In genomic region chr11:71453021-71453910, GRCh38 we compare ENCODE assay signal across 1 cellular context.
TF ChIP-seq lines count a peak whose summit lies in the region.

NADSYN1 (plus strand) TSS chr11:71453203; CDS start chr11:71453297, 94 bp downstream.

TF ChIP-seq in K562, 482 proteins besides CTCF, POLR2A, EP300 and RAD21 (continued from another document and continues in another):
- TF ChIP-seq BRCA1 (IDR thresholded peaks at IDR 0.05) (no peak), BRCA1 (CRISPR knock-in tag; IDR thresholded peaks at IDR 0.05) (0 out of 2 replicates have a peak, but pooled peaks have one; percentile 53), HDAC2 (IDR thresholded peaks at IDR 0.05) (peak; percentile 48; the same call in 1 of the 2 replicates), TEAD2 (tag; IDR thresholded peaks at IDR 0.05) (no peak), POLR2G (IDR thresholded peaks at IDR 0.05; ENCODE audit: low read depth, low read length) (peak; percentile 84), E2F3 (CRISPR knock-in tag; IDR thresholded peaks at IDR 0.05) (peak; percentile 17; the same call in 1 of the 2 replicates), KLF13 (tag; IDR thresholded peaks at IDR 0.05; ENCODE audit: borderline replicate concordance, low read depth) (peak; percentile 32; the same call in 1 of the 2 replicates), RBBP5 (IDR thresholded peaks at IDR 0.05; ENCODE audit: borderline replicate concordance, insufficient read depth, low read length, poor library complexity, severe bottlenecking) (peak; percentile 55), ELF4 (CRISPR knock-in tag; IDR thresholded peaks at IDR 0.05) (0 out of 2 replicates have a peak, but pooled peaks have one; percentile 16), MAZ (CRISPR knock-in tag; conservative IDR thresholded peaks at IDR 0.05 in 1 of 2, IDR thresholded peaks at IDR 0.05 in 1 of 2) (peak; percentile 43 to 58; a peak in 3 of 4 replicates), BHLHE40 (IDR thresholded peaks at IDR 0.05; ENCODE audit: low read length) (peak; percentile 28; the same call in 1 of the 2 replicates), MEIS2 (IDR thresholded peaks at IDR 0.05; ENCODE audit: partially characterized antibody) (peak; percentile 30), NR2F6 (CRISPR knock-in tag; IDR thresholded peaks at IDR 0.05) (no peak), NFIC (IDR thresholded peaks at IDR 0.05) (peak; percentile 80), HMGXB4 (CRISPR knock-in tag; IDR thresholded peaks at IDR 0.05) (peak; percentile 15; the same call in 1 of the 2 replicates), CREBBP (IDR thresholded peaks at IDR 0.05; ENCODE audit: low read depth, low read length) (no peak), SPI1 (IDR thresholded peaks at IDR 0.05; ENCODE audit: borderline replicate concordance, low read depth, low read length) (0 out of 2 replicates have a peak, but pooled peaks have one; percentile 21), PHF20 (IDR thresholded peaks at IDR 0.05; ENCODE audit: partially characterized antibody) (peak; percentile 83), SAP30 (IDR thresholded peaks at IDR 0.05; ENCODE audit: borderline replicate concordance, insufficient read depth, low read depth, low read length, poor library complexity, severe bottlenecking) (peak; percentile 91), TBP (optimal IDR thresholded peaks at IDR 0.05; ENCODE audit: low read depth, low read length) (peak; percentile 22), ARID3A (IDR thresholded peaks at IDR 0.05; ENCODE audit: borderline replicate concordance, low read depth, low read length) (no peak), POLR2AphosphoS5 (IDR thresholded peaks at IDR 0.05; ENCODE audit: control insufficient read depth, insufficient read depth, low read depth, low read length) (peak; percentile 59), PHF21A (IDR thresholded peaks at IDR 0.05; ENCODE audit: borderline replicate concordance, low read depth) (no peak), VEZF1 (CRISPR knock-in tag; IDR thresholded peaks at IDR 0.05) (peak; percentile 68), CXXC5 (CRISPR knock-in tag; IDR thresholded peaks at IDR 0.05) (peak; percentile 49), RBFOX2 (IDR thresholded peaks at IDR 0.05; ENCODE audit: low read depth, low read length) (peak; percentile 79)
- TF ChIP-seq, protein P1, sequence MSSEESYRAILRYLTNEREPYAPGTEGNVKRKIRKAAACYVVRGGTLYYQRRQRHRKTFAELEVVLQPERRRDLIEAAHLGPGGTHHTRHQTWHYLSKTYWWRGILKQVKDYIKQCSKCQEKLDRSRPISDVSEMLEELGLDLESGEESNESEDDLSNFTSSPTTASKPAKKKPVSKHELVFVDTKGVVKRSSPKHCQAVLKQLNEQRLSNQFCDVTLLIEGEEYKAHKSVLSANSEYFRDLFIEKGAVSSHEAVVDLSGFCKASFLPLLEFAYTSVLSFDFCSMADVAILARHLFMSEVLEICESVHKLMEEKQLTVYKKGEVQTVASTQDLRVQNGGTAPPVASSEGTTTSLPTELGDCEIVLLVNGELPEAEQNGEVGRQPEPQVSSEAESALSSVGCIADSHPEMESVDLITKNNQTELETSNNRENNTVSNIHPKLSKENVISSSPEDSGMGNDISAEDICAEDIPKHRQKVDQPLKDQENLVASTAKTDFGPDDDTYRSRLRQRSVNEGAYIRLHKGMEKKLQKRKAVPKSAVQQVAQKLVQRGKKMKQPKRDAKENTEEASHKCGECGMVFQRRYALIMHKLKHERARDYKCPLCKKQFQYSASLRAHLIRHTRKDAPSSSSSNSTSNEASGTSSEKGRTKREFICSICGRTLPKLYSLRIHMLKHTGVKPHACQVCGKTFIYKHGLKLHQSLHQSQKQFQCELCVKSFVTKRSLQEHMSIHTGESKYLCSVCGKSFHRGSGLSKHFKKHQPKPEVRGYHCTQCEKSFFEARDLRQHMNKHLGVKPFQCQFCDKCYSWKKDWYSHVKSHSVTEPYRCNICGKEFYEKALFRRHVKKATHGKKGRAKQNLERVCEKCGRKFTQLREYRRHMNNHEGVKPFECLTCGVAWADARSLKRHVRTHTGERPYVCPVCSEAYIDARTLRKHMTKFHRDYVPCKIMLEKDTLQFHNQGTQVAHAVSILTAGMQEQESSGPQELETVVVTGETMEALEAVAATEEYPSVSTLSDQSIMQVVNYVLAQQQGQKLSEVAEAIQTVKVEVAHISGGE (CRISPR knock-in tag; IDR thresholded peaks at IDR 0.05) = peak; percentile 75 to 91 (median 85); a peak in 5 of 6 replicates
- TF ChIP-seq, protein P2, sequence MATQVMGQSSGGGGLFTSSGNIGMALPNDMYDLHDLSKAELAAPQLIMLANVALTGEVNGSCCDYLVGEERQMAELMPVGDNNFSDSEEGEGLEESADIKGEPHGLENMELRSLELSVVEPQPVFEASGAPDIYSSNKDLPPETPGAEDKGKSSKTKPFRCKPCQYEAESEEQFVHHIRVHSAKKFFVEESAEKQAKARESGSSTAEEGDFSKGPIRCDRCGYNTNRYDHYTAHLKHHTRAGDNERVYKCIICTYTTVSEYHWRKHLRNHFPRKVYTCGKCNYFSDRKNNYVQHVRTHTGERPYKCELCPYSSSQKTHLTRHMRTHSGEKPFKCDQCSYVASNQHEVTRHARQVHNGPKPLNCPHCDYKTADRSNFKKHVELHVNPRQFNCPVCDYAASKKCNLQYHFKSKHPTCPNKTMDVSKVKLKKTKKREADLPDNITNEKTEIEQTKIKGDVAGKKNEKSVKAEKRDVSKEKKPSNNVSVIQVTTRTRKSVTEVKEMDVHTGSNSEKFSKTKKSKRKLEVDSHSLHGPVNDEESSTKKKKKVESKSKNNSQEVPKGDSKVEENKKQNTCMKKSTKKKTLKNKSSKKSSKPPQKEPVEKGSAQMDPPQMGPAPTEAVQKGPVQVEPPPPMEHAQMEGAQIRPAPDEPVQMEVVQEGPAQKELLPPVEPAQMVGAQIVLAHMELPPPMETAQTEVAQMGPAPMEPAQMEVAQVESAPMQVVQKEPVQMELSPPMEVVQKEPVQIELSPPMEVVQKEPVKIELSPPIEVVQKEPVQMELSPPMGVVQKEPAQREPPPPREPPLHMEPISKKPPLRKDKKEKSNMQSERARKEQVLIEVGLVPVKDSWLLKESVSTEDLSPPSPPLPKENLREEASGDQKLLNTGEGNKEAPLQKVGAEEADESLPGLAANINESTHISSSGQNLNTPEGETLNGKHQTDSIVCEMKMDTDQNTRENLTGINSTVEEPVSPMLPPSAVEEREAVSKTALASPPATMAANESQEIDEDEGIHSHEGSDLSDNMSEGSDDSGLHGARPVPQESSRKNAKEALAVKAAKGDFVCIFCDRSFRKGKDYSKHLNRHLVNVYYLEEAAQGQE (CRISPR knock-in tag; IDR thresholded peaks at IDR 0.05; ENCODE audit: low read depth) = 0 out of 2 replicates have a peak, but pooled peaks have one; percentile 43
- TF ChIP-seq, protein P3, sequence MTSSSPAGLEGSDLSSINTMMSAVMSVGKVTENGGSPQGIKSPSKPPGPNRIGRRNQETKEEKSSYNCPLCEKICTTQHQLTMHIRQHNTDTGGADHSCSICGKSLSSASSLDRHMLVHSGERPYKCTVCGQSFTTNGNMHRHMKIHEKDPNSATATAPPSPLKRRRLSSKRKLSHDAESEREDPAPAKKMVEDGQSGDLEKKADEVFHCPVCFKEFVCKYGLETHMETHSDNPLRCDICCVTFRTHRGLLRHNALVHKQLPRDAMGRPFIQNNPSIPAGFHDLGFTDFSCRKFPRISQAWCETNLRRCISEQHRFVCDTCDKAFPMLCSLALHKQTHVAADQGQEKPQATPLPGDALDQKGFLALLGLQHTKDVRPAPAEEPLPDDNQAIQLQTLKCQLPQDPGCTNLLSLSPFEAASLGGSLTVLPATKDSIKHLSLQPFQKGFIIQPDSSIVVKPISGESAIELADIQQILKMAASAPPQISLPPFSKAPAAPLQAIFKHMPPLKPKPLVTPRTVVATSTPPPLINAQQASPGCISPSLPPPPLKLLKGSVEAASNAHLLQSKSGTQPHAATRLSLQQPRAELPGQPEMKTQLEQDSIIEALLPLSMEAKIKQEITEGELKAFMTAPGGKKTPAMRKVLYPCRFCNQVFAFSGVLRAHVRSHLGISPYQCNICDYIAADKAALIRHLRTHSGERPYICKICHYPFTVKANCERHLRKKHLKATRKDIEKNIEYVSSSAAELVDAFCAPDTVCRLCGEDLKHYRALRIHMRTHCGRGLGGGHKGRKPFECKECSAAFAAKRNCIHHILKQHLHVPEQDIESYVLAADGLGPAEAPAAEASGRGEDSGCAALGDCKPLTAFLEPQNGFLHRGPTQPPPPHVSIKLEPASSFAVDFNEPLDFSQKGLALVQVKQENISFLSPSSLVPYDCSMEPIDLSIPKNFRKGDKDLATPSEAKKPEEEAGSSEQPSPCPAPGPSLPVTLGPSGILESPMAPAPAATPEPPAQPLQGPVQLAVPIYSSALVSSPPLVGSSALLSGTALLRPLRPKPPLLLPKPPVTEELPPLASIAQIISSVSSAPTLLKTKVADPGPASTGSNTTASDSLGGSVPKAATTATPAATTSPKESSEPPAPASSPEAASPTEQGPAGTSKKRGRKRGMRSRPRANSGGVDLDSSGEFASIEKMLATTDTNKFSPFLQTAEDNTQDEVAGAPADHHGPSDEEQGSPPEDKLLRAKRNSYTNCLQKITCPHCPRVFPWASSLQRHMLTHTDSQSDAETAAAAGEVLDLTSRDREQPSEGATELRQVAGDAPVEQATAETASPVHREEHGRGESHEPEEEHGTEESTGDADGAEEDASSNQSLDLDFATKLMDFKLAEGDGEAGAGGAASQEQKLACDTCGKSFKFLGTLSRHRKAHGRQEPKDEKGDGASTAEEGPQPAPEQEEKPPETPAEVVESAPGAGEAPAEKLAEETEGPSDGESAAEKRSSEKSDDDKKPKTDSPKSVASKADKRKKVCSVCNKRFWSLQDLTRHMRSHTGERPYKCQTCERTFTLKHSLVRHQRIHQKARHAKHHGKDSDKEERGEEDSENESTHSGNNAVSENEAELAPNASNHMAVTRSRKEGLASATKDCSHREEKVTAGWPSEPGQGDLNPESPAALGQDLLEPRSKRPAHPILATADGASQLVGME (CRISPR knock-in tag; IDR thresholded peaks at IDR 0.05) = 0 out of 2 replicates have a peak, but pooled peaks have one; percentile 17
- TF ChIP-seq, protein P4, sequence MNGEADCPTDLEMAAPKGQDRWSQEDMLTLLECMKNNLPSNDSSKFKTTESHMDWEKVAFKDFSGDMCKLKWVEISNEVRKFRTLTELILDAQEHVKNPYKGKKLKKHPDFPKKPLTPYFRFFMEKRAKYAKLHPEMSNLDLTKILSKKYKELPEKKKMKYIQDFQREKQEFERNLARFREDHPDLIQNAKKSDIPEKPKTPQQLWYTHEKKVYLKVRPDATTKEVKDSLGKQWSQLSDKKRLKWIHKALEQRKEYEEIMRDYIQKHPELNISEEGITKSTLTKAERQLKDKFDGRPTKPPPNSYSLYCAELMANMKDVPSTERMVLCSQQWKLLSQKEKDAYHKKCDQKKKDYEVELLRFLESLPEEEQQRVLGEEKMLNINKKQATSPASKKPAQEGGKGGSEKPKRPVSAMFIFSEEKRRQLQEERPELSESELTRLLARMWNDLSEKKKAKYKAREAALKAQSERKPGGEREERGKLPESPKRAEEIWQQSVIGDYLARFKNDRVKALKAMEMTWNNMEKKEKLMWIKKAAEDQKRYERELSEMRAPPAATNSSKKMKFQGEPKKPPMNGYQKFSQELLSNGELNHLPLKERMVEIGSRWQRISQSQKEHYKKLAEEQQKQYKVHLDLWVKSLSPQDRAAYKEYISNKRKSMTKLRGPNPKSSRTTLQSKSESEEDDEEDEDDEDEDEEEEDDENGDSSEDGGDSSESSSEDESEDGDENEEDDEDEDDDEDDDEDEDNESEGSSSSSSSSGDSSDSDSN (IDR thresholded peaks at IDR 0.05; ENCODE audit: borderline replicate concordance in 1 of 2, low read depth in 2 of 2, low read length in 2 of 2) = 0 out of 4 replicates have a peak, but pooled peaks of 1 of the 2 experiments have one; percentile 32
- TF ChIP-seq, protein P5, sequence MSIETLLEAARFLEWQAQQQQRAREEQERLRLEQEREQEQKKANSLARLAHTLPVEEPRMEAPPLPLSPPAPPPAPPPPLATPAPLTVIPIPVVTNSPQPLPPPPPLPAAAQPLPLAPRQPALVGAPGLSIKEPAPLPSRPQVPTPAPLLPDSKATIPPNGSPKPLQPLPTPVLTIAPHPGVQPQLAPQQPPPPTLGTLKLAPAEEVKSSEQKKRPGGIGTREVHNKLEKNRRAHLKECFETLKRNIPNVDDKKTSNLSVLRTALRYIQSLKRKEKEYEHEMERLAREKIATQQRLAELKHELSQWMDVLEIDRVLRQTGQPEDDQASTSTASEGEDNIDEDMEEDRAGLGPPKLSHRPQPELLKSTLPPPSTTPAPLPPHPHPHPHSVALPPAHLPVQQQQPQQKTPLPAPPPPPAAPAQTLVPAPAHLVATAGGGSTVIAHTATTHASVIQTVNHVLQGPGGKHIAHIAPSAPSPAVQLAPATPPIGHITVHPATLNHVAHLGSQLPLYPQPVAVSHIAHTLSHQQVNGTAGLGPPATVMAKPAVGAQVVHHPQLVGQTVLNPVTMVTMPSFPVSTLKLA (conservative IDR thresholded peaks at IDR 0.05) = peak; percentile 63 to 83
